ENCODE assay signal across 25 cellular contexts in genomic region chr14:79708991-79709390, GRCh38.
DNase-seq lines count a peak whose midpoint lies in the region; ATAC-seq and TF ChIP-seq lines count a peak whose summit lies in the region.
"Had no signal": no experiment of that assay in that cellular context is flagged by ENCODE, and none has a peak within 500 bp of the region (broad histone marks: within the 10 kb centered on the region; RNA-seq: fewer than 3 reads in every experiment).

No MANE protein-coding gene starts in this region.

- H3K27me3 ChIP-seq in trophoblast cell (ENCODE audit: insufficient read depth, low read length), result no peaks in the 10 kb centered on the region
- H3K27me3 ChIP-seq: gastroesophageal sphincter, tibial nerve had no signal

- DNase-seq in HFF-Myc (ENCODE audit: extremely low read depth, low read depth) (peak; percentile 14), NCI-H510A (lab: John Stamatoyannopoulos, UW) (peak; percentile 14), epithelial cell of esophagus (ENCODE audit: low read depth) (peak; percentile 41), trophoblast cell (no peak), progenitor cell of endocrine pancreas (ENCODE audit: low spot score, unreplicated experiment) (no peak), retina (no peak)
- DNase-seq: activated B cell treated with CpG ODN at 0.5 μM for 24 hours; activated CD8-positive, alpha-beta T cell treated with anti-CD3 and anti-CD28 coated beads for 36 hours; activated naive CD4-positive, alpha-beta T cell treated with Interleukin-2 at 50 U/mL for 16 hours; amygdala; MM.1S; mucosa of descending colon; NCI-H146; NK-92 treated with Interleukin-12 subunit alpha and Interleukin-12 subunit beta, amount 100 ng/mL, for 24 hours; psoas muscle; stimulated activated naive CD8-positive, alpha-beta T cell treated with anti-CD3 and anti-CD28 coated beads, Interleukin-15, Interleukin-2, amounts not matched to agents 100 U/mL and 50 U/mL, for 24 hours; T1000 had no signal

- no peak for ATAC-seq in HG03342 (IDR thresholded peaks at IDR 0.05; ENCODE audit: unreplicated experiment)
- ATAC-seq: activated CD8-positive, alpha-beta T cell treated with anti-CD3 and anti-CD28 coated beads for 36 hours; gastroesophageal sphincter; HCT116; left lobe of liver; mucosa of descending colon; psoas muscle; stimulated activated naive CD8-positive, alpha-beta T cell treated with anti-CD3 and anti-CD28 coated beads, Interleukin-15, Interleukin-2, amounts not matched to agents 100 U/mL and 50 U/mL, for 24 hours had no signal

- H2AK5ac ChIP-seq in trophoblast cell (ENCODE audit: low read length), result no peak overlapping the region

- H4K8ac ChIP-seq in trophoblast cell (ENCODE audit: low read depth, low read length), result no peak overlapping the region

- no peak for TF ChIP-seq CTCF in HFF-Myc (IDR thresholded peaks at IDR 0.05; ENCODE audit: low read depth, low read length, missing control alignments)
- TF ChIP-seq CTCF in epithelial cell of esophagus (IDR thresholded peaks at IDR 0.05; ENCODE audit: insufficient read depth, low read depth, low read length, missing control alignments), result no peak
- TF ChIP-seq CTCF in progenitor cell of endocrine pancreas (IDR thresholded peaks at IDR 0.05; ENCODE audit: unreplicated experiment), result no peak

- no peak overlapping the region for H4K91ac ChIP-seq in trophoblast cell (ENCODE audit: low read depth, low read length)

- H3K23ac ChIP-seq in trophoblast cell (ENCODE audit: low read length), result no peak overlapping the region

- H3K4me3 Mint-ChIP-seq in progenitor cell of endocrine pancreas (ENCODE audit: low read depth), result no peak overlapping the region
- H3K4me3 Mint-ChIP-seq: activated B cell treated with CpG ODN at 0.5 μM for 24 hours; activated CD8-positive, alpha-beta T cell treated with anti-CD3 and anti-CD28 coated beads for 36 hours; central memory CD8-positive, alpha-beta T cell had no signal

- no peak overlapping the region for H2BK120ac ChIP-seq in trophoblast cell (ENCODE audit: insufficient read depth, low read length, poor library complexity)

- peaks cover 4% of the 10 kb centered on the region for H3K27me3 Mint-ChIP-seq in progenitor cell of endocrine pancreas
- H3K27me3 Mint-ChIP-seq: activated B cell treated with CpG ODN at 0.5 μM for 24 hours; activated CD8-positive, alpha-beta T cell treated with anti-CD3 and anti-CD28 coated beads for 36 hours; central memory CD8-positive, alpha-beta T cell had no signal

- no peak overlapping the region for H3K18ac ChIP-seq in trophoblast cell (ENCODE audit: low read length)

- H2AFZ ChIP-seq in trophoblast cell (ENCODE audit: insufficient read depth, low read length, poor library complexity), result no peak overlapping the region

- H3K14ac ChIP-seq in trophoblast cell (ENCODE audit: low read length), result no peak overlapping the region

- peaks cover 41% of the 10 kb centered on the region for H3K4me1 Mint-ChIP-seq in progenitor cell of endocrine pancreas (ENCODE audit: low read depth)
- H3K4me1 Mint-ChIP-seq: activated B cell treated with CpG ODN at 0.5 μM for 24 hours; central memory CD8-positive, alpha-beta T cell had no signal

- H3K36me3 ChIP-seq in trophoblast cell (ENCODE audit: control insufficient read depth in 1 of 2, insufficient read depth in 2 of 2, low read length in 2 of 2), result no peaks in the 10 kb centered on the region
- H3K36me3 ChIP-seq: gastroesophageal sphincter, tibial nerve had no signal

- no peaks in the 10 kb centered on the region for H3K79me2 ChIP-seq in trophoblast cell (ENCODE audit: control insufficient read depth, insufficient read depth, low read length, poor library complexity)

- H3K4me1 ChIP-seq in trophoblast cell (ENCODE audit: control insufficient read depth in 1 of 2, insufficient read depth in 2 of 2, low read length in 2 of 2), result peaks cover 0 to 5% of the 10 kb centered on the region in 2 experiments

- no CpG with 5 or more reads among the region's 5 CpGs for WGBS in trophoblast cell (ENCODE audit: extremely low coverage, insufficient coverage, insufficient read length)

- H3K27ac Mint-ChIP-seq in progenitor cell of endocrine pancreas, result no peak overlapping the region
- H3K27ac Mint-ChIP-seq: activated B cell treated with CpG ODN at 0.5 μM for 24 hours; activated CD8-positive, alpha-beta T cell treated with anti-CD3 and anti-CD28 coated beads for 36 hours had no signal

- H3K9ac ChIP-seq in trophoblast cell (ENCODE audit: low read length), result no peak overlapping the region

- no peak overlapping the region for H2BK12ac ChIP-seq in trophoblast cell (ENCODE audit: low read length)

- no peaks in the 10 kb centered on the region for H3K9me3 ChIP-seq in trophoblast cell (ENCODE audit: insufficient read depth, low read depth, low read length)
- H3K9me3 ChIP-seq: gastroesophageal sphincter, mucosa of descending colon, psoas muscle, tibial nerve had no signal

- H3K4ac ChIP-seq in trophoblast cell (ENCODE audit: low read depth, low read length), result no peak overlapping the region

- peak overlapping the region; percentile 12 for H3K4me2 ChIP-seq in trophoblast cell (ENCODE audit: low read length)

- H3K9me3 Mint-ChIP-seq in progenitor cell of endocrine pancreas (ENCODE audit: low read depth), result no peaks in the 10 kb centered on the region
- H3K9me3 Mint-ChIP-seq: activated CD8-positive, alpha-beta T cell treated with anti-CD3 and anti-CD28 coated beads for 36 hours had no signal

- H3K79me1 ChIP-seq in trophoblast cell (ENCODE audit: low read length), result no peaks in the 10 kb centered on the region

- no peak overlapping the region for H2BK5ac ChIP-seq in trophoblast cell (ENCODE audit: low read depth, low read length, poor library complexity)

- H4K12ac ChIP-seq in trophoblast cell (ENCODE audit: low read depth, low read length), result no peak overlapping the region

- no peak overlapping the region for H3K27ac ChIP-seq in trophoblast cell (ENCODE audit: low read depth, low read length)
- H3K27ac ChIP-seq: gastroesophageal sphincter, psoas muscle, SK-N-MC, skin epidermis, tibial nerve had no signal

- H3K4me3 ChIP-seq in HFF-Myc (replicated peaks; ENCODE audit: low read depth, low read length) (no peak overlapping the region), epithelial cell of esophagus (ENCODE audit: low read length) (no peak overlapping the region), trophoblast cell (ENCODE audit: low read depth, low read length) (no peak overlapping the region)
- H3K4me3 ChIP-seq: gastroesophageal sphincter, mucosa of descending colon, psoas muscle, SK-N-MC, skin epidermis, tibial nerve had no signal

- H3K36me3 Mint-ChIP-seq in progenitor cell of endocrine pancreas (ENCODE audit: insufficient read depth), result no peaks in the 10 kb centered on the region

Comparison
In these comparisons a context has a peak if more than half of its experiments do, and no peak if none do; other contexts are left out.
1. DNase-seq: peak in HFF-Myc (single experiment), NCI-H510A (single experiment) and epithelial cell of esophagus (single experiment); none in trophoblast cell (0 of 2), progenitor cell of endocrine pancreas (single experiment) and retina (single experiment).